ENCODE assay signal across 8 cellular contexts in genomic region chr1:16612332-16613172, GRCh38. TPM values are rescaled to one million over a fixed set of nuclear protein-coding genes. Genes with fewer than 3 reads are reported as not detected.
DNase-seq lines count a peak whose midpoint lies in the region; ATAC-seq and TF ChIP-seq lines count a peak whose summit lies in the region.

No MANE protein-coding gene starts in this region.

- no peak for ATAC-seq in CD4-positive, alpha-beta T cell (ENCODE audit: poor library complexity)
- peak; percentile 63 for ATAC-seq in left ventricle myocardium superior
- ATAC-seq in HG02970 (IDR thresholded peaks at IDR 0.05; ENCODE audit: low FRiP score, unreplicated experiment): no peak
- ATAC-seq in HG02763 (IDR thresholded peaks at IDR 0.05; ENCODE audit: unreplicated experiment): no peak

- no peak overlapping the region for H3K27ac Mint-ChIP-seq in CD4-positive, alpha-beta T cell

- peaks cover 6% of the 10 kb centered on the region for H3K79me1 ChIP-seq in trophoblast cell (ENCODE audit: low read length)

- no peak overlapping the region for H2BK5ac ChIP-seq in trophoblast cell (ENCODE audit: low read depth, low read length, poor library complexity)

- no peak overlapping the region for H3K14ac ChIP-seq in trophoblast cell (ENCODE audit: low read length)

- no peaks in the 10 kb centered on the region for H3K27me3 Mint-ChIP-seq in CD4-positive, alpha-beta T cell

- no peaks in the 10 kb centered on the region for H3K4me1 ChIP-seq in NT2/D1 (ENCODE audit: insufficient read depth, insufficient read length)
- peaks cover 6 to 7% of the 10 kb centered on the region in 2 experiments for H3K4me1 ChIP-seq in trophoblast cell (ENCODE audit: control insufficient read depth in 1 of 2, insufficient read depth in 2 of 2, low read length in 2 of 2)

- H3K9me3 Mint-ChIP-seq in CD4-positive, alpha-beta T cell: no peaks in the 10 kb centered on the region

- peak overlapping the region; percentile 36 for H4K8ac ChIP-seq in trophoblast cell (ENCODE audit: low read depth, low read length)

- POLR2A ChIA-PET in CD4-positive, alpha-beta T cell (lab: Charles Lee): interaction anchor here (0.8 to 2.0 kb wide), 10 partner anchors 8 to 339 kb away, joined by 3 to 7 read pairs (median 5); no protein-coding TSS in a partner anchor
- POLR2A ChIA-PET in HEK293T (lab: Yijun Ruan, JAX): interaction anchor here (0.7 to 2.5 kb wide), 12 partner anchors 8 to 293 kb away, joined by 3 to 12 read pairs (median 4); no protein-coding TSS in a partner anchor

- H4K91ac ChIP-seq in trophoblast cell (ENCODE audit: low read depth, low read length): peak overlapping the region; percentile 4

- H3K18ac ChIP-seq in trophoblast cell (ENCODE audit: low read length): peak overlapping the region; percentile 7

- no CpG with 5 or more reads among the region's 31 CpGs for WGBS in trophoblast cell (ENCODE audit: extremely low coverage, insufficient coverage, insufficient read length)

- H3K4me3 Mint-ChIP-seq in CD4-positive, alpha-beta T cell: no peak overlapping the region

- H3K27me3 ChIP-seq in CD4-positive, alpha-beta T cell (ENCODE audit: control insufficient read depth, insufficient read depth, low read length): peaks cover 9% of the 10 kb centered on the region
- H3K27me3 ChIP-seq in NT2/D1 (ENCODE audit: insufficient read depth, insufficient read length) (peaks cover 43% of the 10 kb centered on the region), trophoblast cell (ENCODE audit: insufficient read depth, low read length) (no peaks in the 10 kb centered on the region)

- DNase-seq in CD4-positive, alpha-beta T cell: peak in 1 of 10 experiments; percentile 51
- DNase-seq in HEK293T (ENCODE audit: extremely low spot score) (peak; percentile 67), NT2/D1 (ENCODE audit: low read depth, low spot score) (peak; percentile 55), astrocyte of the cerebellum (ENCODE audit: low read depth) (peak; percentile 94), left ventricle myocardium superior (peak; percentile 63), trophoblast cell (peak; percentile 56 to 65)

- no peak overlapping the region for H2BK120ac ChIP-seq in trophoblast cell (ENCODE audit: insufficient read depth, low read length, poor library complexity)

- H3K9ac ChIP-seq in NT2/D1 (ENCODE audit: insufficient read length, low read depth) (peak overlapping the region; percentile 94), trophoblast cell (ENCODE audit: low read length) (peak overlapping the region; percentile 12)

- TF ChIP-seq CTCF in CD4-positive, alpha-beta T cell (IDR thresholded peaks at IDR 0.05): peak; percentile 8
- TF ChIP-seq CTCF in astrocyte of the cerebellum (IDR thresholded peaks at IDR 0.05; ENCODE audit: low read depth, low read length, missing control alignments): no peak

- peak overlapping the region; percentile 83 for H3K4me3 ChIP-seq in NT2/D1 (ENCODE audit: insufficient read length, low read depth)
- H3K4me3 ChIP-seq in astrocyte of the cerebellum (ENCODE audit: low read depth, low read length): peak overlapping the region; percentile 58
- H3K4me3 ChIP-seq in trophoblast cell (ENCODE audit: low read depth, low read length): peak overlapping the region; percentile 91

- H4K12ac ChIP-seq in trophoblast cell (ENCODE audit: low read depth, low read length): peak overlapping the region; percentile 17

- no peak overlapping the region for H3K4ac ChIP-seq in trophoblast cell (ENCODE audit: low read depth, low read length)

- H2BK12ac ChIP-seq in trophoblast cell (ENCODE audit: low read length): no peak overlapping the region

- CTCF ChIA-PET in CD4-positive, alpha-beta T cell (lab: Charles Lee): interaction anchor here (1.2 to 1.7 kb wide), 2 partner anchors 8 to 12 kb away, joined by 3 to 5 read pairs; no protein-coding TSS in a partner anchor
- CTCF ChIA-PET in HEK293T (lab: Yijun Ruan, JAX): interaction anchor here (0.6 to 2.2 kb wide), 9 partner anchors 8 to 352 kb away, joined by 3 to 19 read pairs (median 3); no protein-coding TSS in a partner anchor

- no peak overlapping the region for H3K23ac ChIP-seq in trophoblast cell (ENCODE audit: low read length)

- intact Hi-C loops in CD4-positive, alpha-beta T cell (cut with DNase I, micrococcal nuclease): loop anchor here (5.0 to 10.0 kb wide), 4 partner anchors 118 to 405 kb away; partner anchors contain the start of genes CROCC (in 1 of the 2) and SZRD1 (in 1 of the 2)
- intact Hi-C loops in left ventricle myocardium superior (cut with micrococcal nuclease): no loop called here

- H3K4me2 ChIP-seq in trophoblast cell (ENCODE audit: low read length): peak overlapping the region; percentile 80

- in situ Hi-C loops in astrocyte of the cerebellum (cut with HindIII; ENCODE audit: low sequenced_read_pairs): no loop called here

- no peak overlapping the region for H3K27ac ChIP-seq in CD4-positive, alpha-beta T cell (ENCODE audit: low read depth, low read length)
- H3K27ac ChIP-seq in trophoblast cell (ENCODE audit: low read depth, low read length): no peak overlapping the region

- no peaks in the 10 kb centered on the region for H3K9me3 ChIP-seq in CD4-positive, alpha-beta T cell (ENCODE audit: control insufficient read depth, low read length)
- H3K9me3 ChIP-seq in NT2/D1 (ENCODE audit: insufficient read depth, low read length) (no peaks in the 10 kb centered on the region), trophoblast cell (ENCODE audit: insufficient read depth, low read depth, low read length) (peaks cover under 1% of the 10 kb centered on the region)

- peak overlapping the region; percentile 27 for H2AFZ ChIP-seq in trophoblast cell (ENCODE audit: insufficient read depth, low read length, poor library complexity)

- no peaks in the 10 kb centered on the region for H3K36me3 Mint-ChIP-seq in CD4-positive, alpha-beta T cell (ENCODE audit: low read depth)

- H3K36me3 ChIP-seq in NT2/D1 (ENCODE audit: insufficient read depth, insufficient read length, low read length) (peaks cover 17% of the 10 kb centered on the region), trophoblast cell (ENCODE audit: control insufficient read depth in 1 of 2, insufficient read depth in 2 of 2, low read length in 2 of 2) (peaks cover 10 to 14% of the 10 kb centered on the region in 2 experiments)

- H2AK5ac ChIP-seq in trophoblast cell (ENCODE audit: low read length): no peak overlapping the region

- H3K79me2 ChIP-seq in trophoblast cell (ENCODE audit: control insufficient read depth, insufficient read depth, low read length, poor library complexity): peaks cover 7% of the 10 kb centered on the region

- H3K4me1 Mint-ChIP-seq in CD4-positive, alpha-beta T cell (ENCODE audit: low read depth): no peaks in the 10 kb centered on the region

TF ChIP-seq in HEK293T, 16 proteins besides CTCF, POLR2A, EP300 and RAD21:
- no peak for TF ChIP-seq BHLHE40 (IDR thresholded peaks at IDR 0.05; ENCODE audit: borderline replicate concordance)
- TF ChIP-seq LEF1 (IDR thresholded peaks at IDR 0.05; ENCODE audit: borderline replicate concordance): no peak
- no peak for TF ChIP-seq SUZ12 (IDR thresholded peaks at IDR 0.05)
- TF ChIP-seq HDGF (IDR thresholded peaks at IDR 0.05; ENCODE audit: borderline replicate concordance): no peak
- TF ChIP-seq TARDBP (IDR thresholded peaks at IDR 0.05): no peak
- no peak for TF ChIP-seq SP1 (IDR thresholded peaks at IDR 0.05)
- no peak for TF ChIP-seq L3MBTL2 (conservative IDR thresholded peaks at IDR 0.05)
- no peak for TF ChIP-seq ZNF384 (IDR thresholded peaks at IDR 0.05)
- TF ChIP-seq FOXK2 (IDR thresholded peaks at IDR 0.05): no peak
- TF ChIP-seq ELF4 (IDR thresholded peaks at IDR 0.05): no peak
- TF ChIP-seq FOXA1 (IDR thresholded peaks at IDR 0.05): no peak
- TF ChIP-seq NFRKB (IDR thresholded peaks at IDR 0.05): no peak
- TF ChIP-seq FOXM1 (IDR thresholded peaks at IDR 0.05; ENCODE audit: borderline replicate concordance): no peak
- no peak for TF ChIP-seq ARNT (IDR thresholded peaks at IDR 0.05)
- TF ChIP-seq PKNOX1 (IDR thresholded peaks at IDR 0.05): no peak
- TF ChIP-seq CTBP1 (IDR thresholded peaks at IDR 0.05; ENCODE audit: borderline replicate concordance): no peak

RNA-seq across cellular contexts. Expression of gene NBPF1, which starts 0.8 kb away (rescaled TPM):
- 10 to 100 TPM; 15.0 to 15.9 TPM for total RNA-seq in CD4-positive, alpha-beta T cell
- 12.2 TPM for total RNA-seq in left ventricle myocardium superior
- 10.5 and 10.8 TPM in 2 replicates for polyA plus RNA-seq in trophoblast cell (2013)

RNA-seq across cellular contexts. Expression of gene RNU1-3, which starts 54.2 kb away (rescaled TPM):
- total RNA-seq in CD4-positive, alpha-beta T cell: 1,000 to 10,000 TPM; 4,982 to 5,937 TPM
- 4,234 TPM for total RNA-seq in left ventricle myocardium superior
- polyA plus RNA-seq in trophoblast cell (2013): not detected in 2 replicates
